In genomic region chr5:78561261-78561660, GRCh38 we compare ENCODE assay signal across 1 cellular context.
TF ChIP-seq lines count a peak whose summit lies in the region.

No MANE protein-coding gene starts in this region.

TF ChIP-seq in WTC11, 78 proteins besides CTCF, POLR2A, EP300 and RAD21 (continued from another document):
- TF ChIP-seq ZNF281 (CRISPR knock-in tag; IDR thresholded peaks at IDR 0.05) (no peak), KAT7 (CRISPR knock-in tag; IDR thresholded peaks at IDR 0.05; ENCODE audit: borderline replicate concordance) (no peak)
